37 cellular contexts compared by ENCODE assay signal in genomic region chr11:7279676-7280075, GRCh38. TPM values are rescaled to one million over a fixed set of nuclear protein-coding genes. Genes with fewer than 3 reads are reported as not detected.
"Had no signal": no experiment of that assay in that cellular context is flagged by ENCODE, and none has a peak within 500 bp of the region (broad histone marks: within the 10 kb centered on the region; RNA-seq: fewer than 3 reads in every experiment).

No MANE protein-coding gene starts in this region.

- H3K4me3 ChIP-seq: MG63 had no signal

- H3K9me3 ChIP-seq: MG63 had no signal

- H3K27me3 ChIP-seq: MG63 had no signal

- DNase-seq: Karpas-422, Kasumi-1, MG63, MM.1S, MV-4-11, NCI-H1048, NCI-H1092, NCI-H1092 treated with DMSO at 0.1 percent for 48 hours, NCI-H1105, NCI-H1105 treated with DMSO at 0.1 percent for 48 hours, NCI-H1417, NCI-H1417 treated with DMSO at 0.1 percent for 48 hours, NCI-H1436, NCI-H1436 treated with DMSO at 0.1 percent for 48 hours, NCI-H146, NCI-H1694, NCI-H1694 treated with DMSO at 0.1 percent for 48 hours, NCI-H187, NCI-H187 treated with DMSO at 0.1 percent for 48 hours, NCI-H1930, NCI-H2029, NCI-H2029 treated with DMSO at 0.1 percent for 48 hours, NCI-H2081, NCI-H2081 treated with DMSO at 0.1 percent for 48 hours, NCI-H2107, NCI-H2171, NCI-H2171 treated with DMSO at 0.1 percent for 48 hours, NCI-H2227 treated with DMSO at 0.1 percent for 48 hours, NCI-H226, NCI-H345, NCI-H446, NCI-H446 treated with DMSO at 0.1 percent for 48 hours, NCI-H510A, NCI-H510A treated with DMSO at 0.1 percent for 48 hours had no signal

- H3K36me3 ChIP-seq: MG63 had no signal

RNA-seq across cellular contexts. Expression of gene SYT9, which starts 28.0 kb away (rescaled TPM):
- total RNA-seq: LHCN-M2, MCF 10A, NCI-H460 had no signal
